Comparison of ENCODE assay signal across 7 cellular contexts in genomic region chr16:29613307-29614057, GRCh38.
DNase-seq lines count a peak whose midpoint lies in the region; ATAC-seq and TF ChIP-seq lines count a peak whose summit lies in the region.
"Not testable (repeated sequence)": the region's sequence is repeated elsewhere in the genome, so short reads cannot be mapped to it uniquely, and the experiment has no call there.

No MANE protein-coding gene starts in this region.

- peak; percentile 43 for ATAC-seq in GM18505 (IDR thresholded peaks at IDR 0.05; ENCODE audit: unreplicated experiment)
- ATAC-seq in HG03342 (IDR thresholded peaks at IDR 0.05; ENCODE audit: unreplicated experiment) = peak; percentile 46
- peak; percentile 40 to 44 for ATAC-seq in activated CD4-positive, CD25-positive, alpha-beta regulatory T cell treated with anti-CD3 and anti-CD28 coated beads, Interleukin-2, amount 50 U/mL, for 24 hours

- H3K4me3 ChIP-seq in cardiac fibroblast (replicated peaks in 1 of 2; ENCODE audit: low read depth in 2 of 2, low read length in 2 of 2) = peak overlapping the region; percentile 62 to 75
- peak overlapping the region; percentile 58 for H3K4me3 ChIP-seq in skeletal muscle cell (ENCODE audit: low read depth, low read length)

- peak; percentile 90 for TF ChIP-seq POLR2A in GM18505 (IDR thresholded peaks at IDR 0.05; ENCODE audit: borderline replicate concordance, extremely low read depth, insufficient read depth, insufficient read length)

- peak; percentile 88 for DNase-seq in NCI-H510A treated with DMSO at 0.1 percent for 48 hours (lab: John Stamatoyannopoulos, UW)
- peak; percentile 81 to 82 for DNase-seq in cardiac fibroblast (ENCODE audit: low read depth in 2 of 2)
- peak; percentile 76 for DNase-seq in iPS-NIHi11 (ENCODE audit: low spot score)
- not testable (repeated sequence) for DNase-seq in skeletal muscle cell (ENCODE audit: low read depth)

- TF ChIP-seq CTCF in cardiac fibroblast (IDR thresholded peaks at IDR 0.05; ENCODE audit: low read depth, low read length) = not testable (repeated sequence)
